Comparison of ENCODE assay signal across 11 cellular contexts in the genomic region with DNA sequence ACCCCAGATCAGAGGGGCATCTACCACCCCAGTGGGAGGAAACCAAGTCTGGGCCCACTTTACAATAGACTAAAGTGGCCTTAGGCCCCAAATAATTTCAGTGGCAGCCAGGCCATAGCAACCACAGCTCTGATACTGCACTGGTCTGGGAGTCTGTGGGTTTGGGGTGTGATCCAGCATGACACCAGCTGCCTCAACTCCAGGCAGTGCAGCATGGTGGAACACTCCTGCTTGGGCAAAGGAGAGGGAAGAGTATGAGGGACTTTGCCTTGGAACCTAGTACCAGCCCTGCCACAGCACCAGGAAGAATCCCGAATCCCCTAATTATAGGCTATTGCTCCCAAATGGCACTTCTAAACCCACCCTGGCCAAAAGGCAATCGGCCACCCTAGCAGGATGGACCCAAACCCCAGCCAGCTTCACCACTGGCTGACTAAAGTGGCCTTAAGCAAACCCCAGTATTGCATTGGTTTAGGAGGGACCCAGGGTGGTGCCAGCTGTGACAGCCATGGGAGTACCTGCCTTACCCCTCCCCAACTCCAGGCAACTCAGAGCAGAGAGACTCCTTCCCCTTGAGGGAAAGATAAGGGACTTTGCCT. TPM values are rescaled to one million over a fixed set of nuclear protein-coding genes. Genes with fewer than 3 reads are reported as not detected.
A peak's percentile ranks its signal among the peaks of the same experiment; 100 is the strongest.
DNase-seq lines count a peak whose midpoint lies in the region; ATAC-seq and TF ChIP-seq lines count a peak whose summit lies in the region.
"Had no signal": no experiment of that assay in that cellular context is flagged by ENCODE, and none has a peak within 500 bp of the region (broad histone marks: within the 10 kb centered on the region; RNA-seq: fewer than 3 reads in every experiment).

No MANE protein-coding gene starts in this region.

- H3K9me3 ChIP-seq in esophagus muscularis mucosa (no peaks in the 10 kb centered on the region), psoas muscle (peaks cover under 1% of the 10 kb centered on the region), SJCRH30 (replicated peaks) (no peaks in the 10 kb centered on the region), H9 (ENCODE audit: control insufficient read depth, low read depth, low read length) (no peaks in the 10 kb centered on the region)

- no peak for TF ChIP-seq POLR2A in esophagus muscularis mucosa (IDR thresholded peaks at IDR 0.05; ENCODE audit: low read depth)

- H3K27ac Mint-ChIP-seq in H9 = peak overlapping the region in 1 of 3 experiments; percentile 79; a peak in 1 of 7 replicates
- H3K27ac Mint-ChIP-seq: stimulated activated naive B cell treated with anti-CD40 and anti-IgM and Interleukin-4, amounts not matched to agents 10 μg/mL and 1 μg/mL and 100 μg/mL, for 72 hours had no signal

- no peak overlapping the region for H3K18ac ChIP-seq in H9 (ENCODE audit: insufficient read length, low read depth, low read length)

- H3K23me2 ChIP-seq in H9 (ENCODE audit: insufficient read length, low read depth, low read length, poor library complexity, severe bottlenecking) = no peaks in the 10 kb centered on the region

- no peak overlapping the region for H4K91ac ChIP-seq in H9 (ENCODE audit: insufficient read length, low read depth, low read length)

- no peaks in the 10 kb centered on the region for H3K4me1 Mint-ChIP-seq in H9

- H3K14ac ChIP-seq in H9 (ENCODE audit: insufficient read depth, low read length) = no peak overlapping the region

- H2BK5ac ChIP-seq in H9 (ENCODE audit: insufficient read length, low read length) = no peak overlapping the region

- H3K4me3 ChIP-seq in esophagus muscularis mucosa (no peak overlapping the region), psoas muscle (no peak overlapping the region), SJCRH30 (no peak overlapping the region)

- H4K8ac ChIP-seq in H9 (replicated peaks; ENCODE audit: insufficient read length, low read depth, low read length) = no peak overlapping the region

- H2BK20ac ChIP-seq in H9 (ENCODE audit: low read depth, low read length, poor library complexity, severe bottlenecking) = no peak overlapping the region

- no peaks in the 10 kb centered on the region for H3K27me3 Mint-ChIP-seq in H9 (ENCODE audit: low read depth)
- H3K27me3 Mint-ChIP-seq: stimulated activated naive B cell treated with anti-CD40 and anti-IgM and Interleukin-4, amounts not matched to agents 10 μg/mL and 1 μg/mL and 100 μg/mL, for 72 hours had no signal

- no peaks in the 10 kb centered on the region for H3K79me1 ChIP-seq in H9 (ENCODE audit: insufficient read depth, low read depth, low read length, poor library complexity, severe bottlenecking)

- H3K36me3 Mint-ChIP-seq in H9 (ENCODE audit: insufficient read depth in 1 of 3, low read depth in 3 of 3) = peaks cover 18 to 47% (median 45%) of the 10 kb centered on the region in 3 experiments; a peak in 6 of 7 replicates

- no peak overlapping the region for H3T11ph ChIP-seq in H9 (ENCODE audit: low read length)

- intact Hi-C loops in esophagus muscularis mucosa (cut with DNase I) (loop anchor here (2.0 to 5.0 kb wide), 3 partner anchors 75 to 297 kb away; no protein-coding TSS in a partner anchor), psoas muscle (cut with DNase I) (loop anchor here (2.0 to 5.0 kb wide), 5 partner anchors 85 to 305 kb away; no protein-coding TSS in a partner anchor)

- no peak overlapping the region for H3K23ac ChIP-seq in H9 (ENCODE audit: insufficient read length, low read depth, low read length)

- no peak overlapping the region for H2AFZ ChIP-seq in H9 (ENCODE audit: low read length)

- ATAC-seq in GM19395 (IDR thresholded peaks at IDR 0.05; ENCODE audit: unreplicated experiment) (peak; percentile 27), HG02840 (IDR thresholded peaks at IDR 0.05; ENCODE audit: low FRiP score, unreplicated experiment) (peak; percentile 12), psoas muscle (peak; percentile 8 to 47 (median 26))

- no peaks in the 10 kb centered on the region for H4K20me1 ChIP-seq in H9 (ENCODE audit: control insufficient read depth, insufficient read depth, insufficient read length)

- H3K4ac ChIP-seq in H9 (ENCODE audit: low read depth, low read length) = no peak overlapping the region

- H3K4me1 ChIP-seq in esophagus muscularis mucosa (peaks cover 8 to 38% (median 33%) of the 10 kb centered on the region in 4 donors), psoas muscle (peaks cover 7% of the 10 kb centered on the region), SJCRH30 (no peaks in the 10 kb centered on the region), H9 (ENCODE audit: insufficient read depth, low read length) (no peaks in the 10 kb centered on the region)
- H3K4me1 ChIP-seq: foreskin keratinocyte had no signal

- TF ChIP-seq CTCF in esophagus muscularis mucosa (IDR thresholded peaks at IDR 0.05) (no peak), psoas muscle (IDR thresholded peaks at IDR 0.05) (no peak), H9 (conservative IDR thresholded peaks at IDR 0.05) (no peak)

- no peak overlapping the region for H3K9ac ChIP-seq in H9 (ENCODE audit: extremely low read depth, insufficient read length, low read length)

- H3K4me2 ChIP-seq in H9 (ENCODE audit: insufficient read depth, insufficient read length, low read length) = no peak overlapping the region

- H4K5ac ChIP-seq in H9 (ENCODE audit: insufficient read length, low read depth, low read length) = no peak overlapping the region

- H3K27me3 ChIP-seq in esophagus muscularis mucosa (no peaks in the 10 kb centered on the region), psoas muscle (ENCODE audit: insufficient read depth in 3 of 3, low read length in 2 of 3) (no peaks in the 10 kb centered on the region), SJCRH30 (no peaks in the 10 kb centered on the region), H9 (ENCODE audit: insufficient read depth, low read length) (no peaks in the 10 kb centered on the region)
- H3K27me3 ChIP-seq: foreskin keratinocyte had no signal

- H3K79me2 ChIP-seq in H9 (ENCODE audit: insufficient read depth, low read length) = no peaks in the 10 kb centered on the region

- WGBS in esophagus muscularis mucosa = no CpG with 5 or more reads among the region's 2 CpGs
- 65 to 93% (median 75%) methylated on average over 2 of the region's 2 CpGs for WGBS in psoas muscle, 3 donors
- no CpG with 5 or more reads among the region's 2 CpGs for WGBS in H9 (ENCODE audit: extremely low coverage, insufficient read length, low lambda C conversion rate)

- H2AK5ac ChIP-seq in H9 (ENCODE audit: insufficient read length, low read length) = no peak overlapping the region

- H3K9me3 Mint-ChIP-seq in H9 = peaks cover 0 to 2% of the 10 kb centered on the region in 2 experiments; a peak in 1 of 5 replicates

- H2BK12ac ChIP-seq in H9 (ENCODE audit: insufficient read length, low read depth, low read length) = no peak overlapping the region

- no peak overlapping the region for H2BK15ac ChIP-seq in H9 (ENCODE audit: low read depth, low read length)

- H3K36me3 ChIP-seq in esophagus muscularis mucosa = peaks cover 0 to 25% (median 7%) of the 10 kb centered on the region in 4 donors
- peaks cover 3 to 33% of the 10 kb centered on the region in 2 donors for H3K36me3 ChIP-seq in psoas muscle (ENCODE audit: insufficient read depth in 1 of 2, low read depth in 1 of 2)
- H3K36me3 ChIP-seq in SJCRH30 = peaks cover 11% of the 10 kb centered on the region

- TF ChIP-seq EP300 in esophagus muscularis mucosa (IDR thresholded peaks at IDR 0.05) = no peak

- H3K27ac ChIP-seq in esophagus muscularis mucosa (replicated peaks in 1 of 4) = peak overlapping the region in 3 of 4 donors; percentile 11 to 32 (median 17)
- H3K27ac ChIP-seq in psoas muscle = no peak overlapping the region
- H3K27ac ChIP-seq in SJCRH30 = no peak overlapping the region
- H3K27ac ChIP-seq in H9 (ENCODE audit: insufficient read length, low read depth, low read length) = no peak overlapping the region
- H3K27ac ChIP-seq: foreskin keratinocyte had no signal

- H3K56ac ChIP-seq in H9 (ENCODE audit: insufficient read length, low read depth, low read length) = no peak overlapping the region

- H2BK120ac ChIP-seq in H9 (ENCODE audit: low read depth, low read length, poor library complexity, severe bottlenecking) = no peak overlapping the region

- DNase-seq in esophagus muscularis mucosa (ENCODE audit: extremely low spot score) = no peak
- DNase-seq in psoas muscle = no peak
- no peak for DNase-seq in SJCRH30
- DNase-seq in H9 = no peak
- DNase-seq in cortex of kidney (lab: John Stamatoyannopoulos, UW) = no peak
- DNase-seq: GOT3, NCI-H187 had no signal

- no peak overlapping the region for H3K4me3 Mint-ChIP-seq in H9
- H3K4me3 Mint-ChIP-seq: stimulated activated naive B cell treated with anti-CD40 and anti-IgM and Interleukin-4, amounts not matched to agents 10 μg/mL and 1 μg/mL and 100 μg/mL, for 72 hours had no signal

RNA-seq across cellular contexts. Expression of gene PACC1, which starts 47.1 kb away (rescaled TPM):
- total RNA-seq in esophagus muscularis mucosa (1 to 10 TPM; 2.2 to 5.0 (median 3.7) TPM), psoas muscle (1 to 10 TPM; 1.1 to 2.3 (median 1.9) TPM), H9 (2021) (10.9 and 12.7 TPM in 2 replicates)
- polyA plus RNA-seq in psoas muscle = 1 to 10 TPM; 2.8 to 5.6 (median 3.3) TPM
- total RNA-seq in SJCRH30 (2014; rRNA removed; shearing (Covaris generic)) = 21.1 and 22.3 TPM in 2 replicates

Comparison
In these comparisons a context has a peak if more than half of its experiments do, and no peak if none do; other contexts are left out.
1. H3K27ac ChIP-seq: peak in esophagus muscularis mucosa (3 of 4); none in psoas muscle (single experiment), SJCRH30 (single experiment) and H9 (single experiment).
2. Peak in every context shown above with its lines, with median percentiles within 50 percentile points of each other: ATAC-seq.